In the genomic region with DNA sequence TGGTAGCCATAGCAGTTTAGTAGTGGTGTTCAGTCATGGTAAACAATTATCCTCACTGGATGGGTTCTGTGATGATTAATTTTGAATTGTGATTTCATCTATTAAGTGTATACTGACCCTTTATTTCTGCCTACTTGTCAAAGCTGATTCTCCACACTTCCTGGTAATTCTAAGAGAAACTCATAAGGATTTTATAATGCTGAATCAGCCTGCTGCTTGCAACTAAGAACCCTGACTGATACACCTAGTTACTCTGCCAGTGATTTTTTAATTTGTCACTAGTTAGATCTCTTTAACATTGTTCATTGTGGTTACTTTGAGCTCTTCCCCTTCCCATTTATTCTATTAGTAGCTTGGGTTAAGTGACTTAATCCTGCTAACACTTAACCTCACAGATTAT, we compare ENCODE assay signal across 27 cellular contexts. TPM values are rescaled to one million over a fixed set of nuclear protein-coding genes. Genes with fewer than 3 reads are reported as not detected.
DNase-seq lines count a peak whose midpoint lies in the region; ATAC-seq, FAIRE-seq and TF ChIP-seq lines count a peak whose summit lies in the region.
"Had no signal": no experiment of that assay in that cellular context is flagged by ENCODE, and none has a peak within 500 bp of the region (broad histone marks: within the 10 kb centered on the region; RNA-seq: fewer than 3 reads in every experiment).

No MANE protein-coding gene starts in this region.

- no peak overlapping the region for H3K4me3 Mint-ChIP-seq in memory B cell
- H3K4me3 Mint-ChIP-seq: activated CD8-positive, alpha-beta T cell treated with anti-CD3 and anti-CD28 coated beads for 36 hours; CD4-positive, alpha-beta T cell; T-cell had no signal

- TF ChIP-seq CTCF in epithelial cell of esophagus (IDR thresholded peaks at IDR 0.05; ENCODE audit: insufficient read depth, low read depth, low read length, missing control alignments) (no peak), pancreas (IDR thresholded peaks at IDR 0.05) (no peak)

- peaks cover 13% of the 10 kb centered on the region for H3K4me1 Mint-ChIP-seq in memory B cell

- no peak overlapping the region for H3K27ac ChIP-seq in pancreas
- H3K27ac ChIP-seq: esophagus muscularis mucosa, neutrophil, upper lobe of left lung had no signal

- no peak for FAIRE-seq in pancreas (lab: Jason Lieb, UNC)
- FAIRE-seq: colon, HTR-8/SVneo, TTC549 had no signal

- no peaks in the 10 kb centered on the region for H3K9me3 ChIP-seq in pancreas
- H3K9me3 ChIP-seq: esophagus muscularis mucosa, neutrophil, upper lobe of left lung had no signal

- intact Hi-C loops in posterior cingulate gyrus (cut with DNase I) (no loop called here), pancreas (cut with DNase I) (no loop called here)

- DNase-seq in ELR (ENCODE audit: low read depth), result peak; percentile 26
- peak; percentile 59 for DNase-seq in RKO (ENCODE audit: low spot score)
- peak; percentile 54 for DNase-seq in epithelial cell of esophagus (ENCODE audit: low read depth)
- no peak for DNase-seq in memory B cell (ENCODE audit: low spot score in 2 of 2)
- no peak for DNase-seq in iPS-NIHi7 (ENCODE audit: extremely low spot score)
- DNase-seq in posterior cingulate gyrus, result no peak
- DNase-seq in pancreas, result no peak
- no peak for DNase-seq in activated naive CD4-positive, alpha-beta T cell treated with anti-CD3 and anti-CD28 coated beads, Interleukin-2, amount 50 U/mL, for 72 hours (ENCODE audit: low spot score in 2 of 2)
- DNase-seq: activated CD4-positive, alpha-beta T cell treated with anti-CD3 and anti-CD28 coated beads for 1 hour; activated CD8-positive, alpha-beta T cell treated with anti-CD3 and anti-CD28 coated beads for 36 hours; CD4-positive, alpha-beta T cell; DMS 273 treated with DMSO at 0.1 percent for 48 hours; effector CD8-positive, alpha-beta T cell; GDM1; H7; mesendoderm; NCI-H1048; NCI-H187 treated with DMSO at 0.1 percent for 48 hours; SHP77; T-cell; upper lobe of left lung had no signal

- H3K36me3 ChIP-seq in pancreas, result no peaks in the 10 kb centered on the region

- ATAC-seq in memory B cell (ENCODE audit: low read depth), result no peak
- ATAC-seq in pancreas, result no peak
- no peak for ATAC-seq in activated naive CD4-positive, alpha-beta T cell treated with anti-CD3 and anti-CD28 coated beads, Interleukin-2, amount 50 U/mL, for 72 hours
- ATAC-seq: activated CD8-positive, alpha-beta T cell treated with anti-CD3 and anti-CD28 coated beads for 36 hours; T-cell had no signal

- H3K4me3 ChIP-seq in epithelial cell of esophagus (ENCODE audit: low read length), result no peak overlapping the region
- H3K4me3 ChIP-seq in pancreas, result no peak overlapping the region
- H3K4me3 ChIP-seq: esophagus muscularis mucosa, smooth muscle cell, upper lobe of left lung had no signal

- no peaks in the 10 kb centered on the region for H3K27me3 ChIP-seq in pancreas
- H3K27me3 ChIP-seq: esophagus muscularis mucosa, neutrophil, upper lobe of left lung had no signal

- H3K9me3 Mint-ChIP-seq in memory B cell, result no peaks in the 10 kb centered on the region
- H3K9me3 Mint-ChIP-seq in activated naive CD4-positive, alpha-beta T cell treated with anti-CD3 and anti-CD28 coated beads, Interleukin-2, amount 50 U/mL, for 72 hours, result no peaks in the 10 kb centered on the region
- H3K9me3 Mint-ChIP-seq: activated CD8-positive, alpha-beta T cell treated with anti-CD3 and anti-CD28 coated beads for 36 hours; CD4-positive, alpha-beta T cell; T-cell had no signal

- peaks cover 12% of the 10 kb centered on the region for H3K36me3 Mint-ChIP-seq in memory B cell
- peaks cover 0 to 3% of the 10 kb centered on the region in 2 donors for H3K36me3 Mint-ChIP-seq in activated naive CD4-positive, alpha-beta T cell treated with anti-CD3 and anti-CD28 coated beads, Interleukin-2, amount 50 U/mL, for 72 hours

- no peaks in the 10 kb centered on the region for H3K27me3 Mint-ChIP-seq in memory B cell
- H3K27me3 Mint-ChIP-seq: activated CD8-positive, alpha-beta T cell treated with anti-CD3 and anti-CD28 coated beads for 36 hours; CD4-positive, alpha-beta T cell; T-cell had no signal

- peaks cover 0 to 9% (median 7%) of the 10 kb centered on the region in 3 donors for H3K4me1 ChIP-seq in pancreas

- H3K27ac Mint-ChIP-seq in memory B cell, result peak overlapping the region; percentile 4
- no peak overlapping the region for H3K27ac Mint-ChIP-seq in activated naive CD4-positive, alpha-beta T cell treated with anti-CD3 and anti-CD28 coated beads, Interleukin-2, amount 50 U/mL, for 72 hours
- H3K27ac Mint-ChIP-seq: activated CD8-positive, alpha-beta T cell treated with anti-CD3 and anti-CD28 coated beads for 36 hours; CD4-positive, alpha-beta T cell; T-cell had no signal

RNA-seq across cellular contexts. Expression of a gene that starts 8.6 kb away (rescaled TPM):
- total RNA-seq in pancreas, result 10 to 100 TPM in 3 of 6 donors, 1 to 10 TPM in 3; 7.6 to 13.6 (median 10.1) TPM
- polyA plus RNA-seq in pancreas, result 1 to 10 TPM; 3.8 to 8.7 TPM
- 10 to 100 TPM; 26.0 to 40.1 TPM for total RNA-seq in activated naive CD4-positive, alpha-beta T cell treated with anti-CD3 and anti-CD28 coated beads, Interleukin-2, amount 50 U/mL, for 72 hours

RNA-seq across cellular contexts. Expression of a gene that starts 9.3 kb away (rescaled TPM):
- total RNA-seq in pancreas, result 1 to 10 TPM; 1.2 to 5.7 (median 2.1) TPM
- 1 to 10 TPM; 3.8 to 5.0 TPM for polyA plus RNA-seq in pancreas
- total RNA-seq in activated naive CD4-positive, alpha-beta T cell treated with anti-CD3 and anti-CD28 coated beads, Interleukin-2, amount 50 U/mL, for 72 hours, result 1 to 10 TPM; 3.9 to 4.3 TPM

Comparison
In these comparisons a context has a peak if more than half of its experiments do, and no peak if none do; other contexts are left out.
1. DNase-seq: peak in ELR (single experiment), RKO (single experiment) and epithelial cell of esophagus (single experiment); none in memory B cell (0 of 2), iPS-NIHi7 (single experiment), posterior cingulate gyrus (0 of 10), pancreas (0 of 6) and activated naive CD4-positive, alpha-beta T cell treated with anti-CD3 and anti-CD28 coated beads, Interleukin-2, amount 50 U/mL, for 72 hours (0 of 2).